Comparison of ENCODE assay signal across 8 cellular contexts in genomic region chr1:21174638-21175323, GRCh38. TPM values are rescaled to one million over a fixed set of nuclear protein-coding genes. Genes with fewer than 3 reads are reported as not detected.
DNase-seq lines count a peak whose midpoint lies in the region; ATAC-seq lines count a peak whose summit lies in the region.

No MANE protein-coding gene starts in this region.

- no peaks in the 10 kb centered on the region for H3K9me3 ChIP-seq in stomach smooth muscle (ENCODE audit: control insufficient read depth in 2 of 2, low read length in 2 of 2)

- H3K27ac ChIP-seq in stomach smooth muscle (ENCODE audit: low read length) = peak overlapping the region; percentile 79

- peak overlapping the region; percentile 32 to 85 for H3K4me3 ChIP-seq in stomach smooth muscle (ENCODE audit: low read length in 2 of 2)

- no peak for DNase-seq in activated T-cell treated with anti-CD3 and anti-CD28 coated beads, Interleukin-2, amount 50 U/mL, for 4 hours
- DNase-seq in activated T-cell treated with anti-CD3 and anti-CD28 coated beads, Interleukin-2, amount 50 U/mL, for 1 hour = no peak
- no peak for DNase-seq in activated naive CD8-positive, alpha-beta T cell treated with anti-CD3 and anti-CD28 coated beads, Interleukin-2, amount 10 ng/mL, durations not matched to agents 7 days and 5 days
- DNase-seq in inferior parietal cortex (ENCODE audit: extremely low spot score) (peak; percentile 37), DMS53 treated with DMSO at 0.1 percent for 48 hours (lab: John Stamatoyannopoulos, UW; ENCODE audit: unreplicated experiment) (no peak)

- H3K4me1 ChIP-seq in stomach smooth muscle (ENCODE audit: control insufficient read depth, insufficient read depth, low read length) = peaks cover 7% of the 10 kb centered on the region

- H3K4me1 Mint-ChIP-seq in activated T-cell treated with anti-CD3 and anti-CD28 coated beads, Interleukin-2, amount 50 U/mL, for 4 hours (ENCODE audit: low read depth) = peaks cover 22% of the 10 kb centered on the region
- H3K4me1 Mint-ChIP-seq in activated naive CD8-positive, alpha-beta T cell treated with anti-CD3 and anti-CD28 coated beads, Interleukin-2, amount 10 ng/mL, durations not matched to agents 7 days and 5 days = peaks cover 24% of the 10 kb centered on the region

- no peaks in the 10 kb centered on the region for H3K9me3 Mint-ChIP-seq in activated T-cell treated with anti-CD3 and anti-CD28 coated beads, Interleukin-2, amount 50 U/mL, for 4 hours
- H3K9me3 Mint-ChIP-seq in activated naive CD8-positive, alpha-beta T cell treated with anti-CD3 and anti-CD28 coated beads, Interleukin-2, amount 10 ng/mL, durations not matched to agents 7 days and 5 days = no peaks in the 10 kb centered on the region

- H3K4me3 Mint-ChIP-seq in activated T-cell treated with anti-CD3 and anti-CD28 coated beads, Interleukin-2, amount 50 U/mL, for 4 hours = peak overlapping the region; percentile 88
- H3K4me3 Mint-ChIP-seq in activated naive CD8-positive, alpha-beta T cell treated with anti-CD3 and anti-CD28 coated beads, Interleukin-2, amount 10 ng/mL, durations not matched to agents 7 days and 5 days = peak overlapping the region; percentile 91

- POLR2A ChIA-PET in activated naive CD8-positive, alpha-beta T cell treated with anti-CD3 and anti-CD28 coated beads, Interleukin-2, amount 10 ng/mL, durations not matched to agents 7 days and 5 days (lab: Charles Lee) = interaction anchor here (0.9 kb wide), 1 partner anchor 513 kb away, joined by 3 read pairs; the partner anchor contains the start of gene DDOST

- H3K27me3 ChIP-seq in stomach smooth muscle (ENCODE audit: control insufficient read depth in 1 of 2, insufficient read depth in 2 of 2, low read length in 2 of 2) = no peaks in the 10 kb centered on the region

- peaks cover 2% of the 10 kb centered on the region for H3K36me3 Mint-ChIP-seq in activated T-cell treated with anti-CD3 and anti-CD28 coated beads, Interleukin-2, amount 50 U/mL, for 4 hours (ENCODE audit: insufficient read depth)
- H3K36me3 Mint-ChIP-seq in activated naive CD8-positive, alpha-beta T cell treated with anti-CD3 and anti-CD28 coated beads, Interleukin-2, amount 10 ng/mL, durations not matched to agents 7 days and 5 days = peaks cover 19% of the 10 kb centered on the region

- H3K27ac Mint-ChIP-seq in activated naive CD8-positive, alpha-beta T cell treated with anti-CD3 and anti-CD28 coated beads, Interleukin-2, amount 10 ng/mL, durations not matched to agents 7 days and 5 days = peak overlapping the region; percentile 86

- no peak for ATAC-seq in activated T-cell treated with anti-CD3 and anti-CD28 coated beads, Interleukin-2, amount 50 U/mL, for 4 hours
- no peak for ATAC-seq in activated naive CD8-positive, alpha-beta T cell treated with anti-CD3 and anti-CD28 coated beads, Interleukin-2, amount 10 ng/mL, durations not matched to agents 7 days and 5 days (ENCODE audit: low read depth)
- ATAC-seq in HG03571 (IDR thresholded peaks at IDR 0.05; ENCODE audit: unreplicated experiment) (no peak), HG02763 (IDR thresholded peaks at IDR 0.05; ENCODE audit: unreplicated experiment) (no peak)

- H3K9ac ChIP-seq in stomach smooth muscle (ENCODE audit: low read length in 2 of 2) = peak overlapping the region; percentile 83 to 84

- H3K36me3 ChIP-seq in stomach smooth muscle (ENCODE audit: control insufficient read depth in 2 of 2, insufficient read depth in 2 of 2, low read length in 2 of 2) = no peaks in the 10 kb centered on the region

- H3K27me3 Mint-ChIP-seq in activated T-cell treated with anti-CD3 and anti-CD28 coated beads, Interleukin-2, amount 50 U/mL, for 4 hours (ENCODE audit: low read depth) = no peaks in the 10 kb centered on the region
- H3K27me3 Mint-ChIP-seq in activated naive CD8-positive, alpha-beta T cell treated with anti-CD3 and anti-CD28 coated beads, Interleukin-2, amount 10 ng/mL, durations not matched to agents 7 days and 5 days = peaks cover 5% of the 10 kb centered on the region

RNA-seq across cellular contexts. Expression of gene EIF4G3, which starts 1.9 kb away (rescaled TPM):
- total RNA-seq in activated T-cell treated with anti-CD3 and anti-CD28 coated beads, Interleukin-2, amount 50 U/mL, for 4 hours = 10 to 100 TPM; 43.5 to 48.5 (median 46.1) TPM
- total RNA-seq in activated naive CD8-positive, alpha-beta T cell treated with anti-CD3 and anti-CD28 coated beads, Interleukin-2, amount 10 ng/mL, durations not matched to agents 7 days and 5 days = 10 to 100 TPM; 34.9 to 35.8 TPM
